Comparison of ENCODE assay signal across 8 cellular contexts in genomic region chr10:105837951-105838350, GRCh38.
A peak's percentile ranks its signal among the peaks of the same experiment; 100 is the strongest.
DNase-seq lines count a peak whose midpoint lies in the region; ATAC-seq and TF ChIP-seq lines count a peak whose summit lies in the region.

No MANE protein-coding gene starts in this region.

- intact Hi-C loops in A673 (cut with micrococcal nuclease; ENCODE audit: unreplicated experiment): no loop called here
- intact Hi-C loops in activated CD8-positive, alpha-beta T cell treated with anti-CD3 and anti-CD28 coated beads for 36 hours (cut with micrococcal nuclease): no loop called here
- intact Hi-C loops in uterus (cut with DNase I; ENCODE audit: low total_unique reads): no loop called here

- H3K4me1 Mint-ChIP-seq in activated CD8-positive, alpha-beta T cell treated with anti-CD3 and anti-CD28 coated beads for 36 hours (ENCODE audit: low read depth): peaks cover 12% of the 10 kb centered on the region

- H3K4me3 ChIP-seq in A673 (ENCODE audit: low read depth, low read length, poor library complexity, severe bottlenecking) (peak overlapping the region; percentile 32), uterus (peak overlapping the region; percentile 2 to 27)

- H3K36me3 Mint-ChIP-seq in activated CD8-positive, alpha-beta T cell treated with anti-CD3 and anti-CD28 coated beads for 36 hours (ENCODE audit: low read depth): no peaks in the 10 kb centered on the region

- H3K9me3 Mint-ChIP-seq in activated CD8-positive, alpha-beta T cell treated with anti-CD3 and anti-CD28 coated beads for 36 hours: no peaks in the 10 kb centered on the region

- TF ChIP-seq POLR2A in uterus (IDR thresholded peaks at IDR 0.05): no peak

- CTCF ChIA-PET in A673 (lab: Charles Lee): no interaction called here
- CTCF ChIA-PET in activated CD8-positive, alpha-beta T cell treated with anti-CD3 and anti-CD28 coated beads for 36 hours (lab: Charles Lee): no interaction called here

- no peak overlapping the region for H3K27ac Mint-ChIP-seq in activated CD8-positive, alpha-beta T cell treated with anti-CD3 and anti-CD28 coated beads for 36 hours

- peak overlapping the region; percentile 65 for H3K4me3 Mint-ChIP-seq in activated CD8-positive, alpha-beta T cell treated with anti-CD3 and anti-CD28 coated beads for 36 hours

- no peaks in the 10 kb centered on the region for H3K9me3 ChIP-seq in A673 (ENCODE audit: low read depth, low read length, poor library complexity, severe bottlenecking)
- no peaks in the 10 kb centered on the region for H3K9me3 ChIP-seq in uterus

- DNase-seq in A673 (ENCODE audit: low spot score) (peak; percentile 52), GM19238 (ENCODE audit: insufficient read length, low spot score) (peak; percentile 1), left kidney (ENCODE audit: low read depth, low spot score) (peak; percentile 66), uterus (no peak), NCI-H2107 (lab: John Stamatoyannopoulos, UW) (no peak), NCI-H1417 (lab: John Stamatoyannopoulos, UW) (no peak)
- no peak for DNase-seq in activated CD8-positive, alpha-beta T cell treated with anti-CD3 and anti-CD28 coated beads for 36 hours

- H3K36me3 ChIP-seq in A673 (ENCODE audit: insufficient read depth, low read length, poor library complexity, severe bottlenecking) (no peaks in the 10 kb centered on the region), uterus (no peaks in the 10 kb centered on the region)

- H3K27me3 ChIP-seq in A673 (replicated peaks; ENCODE audit: insufficient read depth, low read depth, low read length, poor library complexity) (no peaks in the 10 kb centered on the region), uterus (no peaks in the 10 kb centered on the region)

- BruUV-seq in A673 (replicated peaks; lab: Mats Ljungman, UMichigan): no TSS peak

- TF ChIP-seq CTCF in A673 (conservative IDR thresholded peaks at IDR 0.05; ENCODE audit: low read depth, low read length) (no peak), uterus (IDR thresholded peaks at IDR 0.05) (no peak)
- no peak for TF ChIP-seq CTCF in activated CD8-positive, alpha-beta T cell treated with anti-CD3 and anti-CD28 coated beads for 36 hours (IDR thresholded peaks at IDR 0.05)

- peak; percentile 97 for ATAC-seq in HG03196 (IDR thresholded peaks at IDR 0.05; ENCODE audit: unreplicated experiment)
- peak; percentile 93 for ATAC-seq in activated CD8-positive, alpha-beta T cell treated with anti-CD3 and anti-CD28 coated beads for 36 hours

- H3K4me1 ChIP-seq in A673 (ENCODE audit: insufficient read depth, low read length, poor library complexity, severe bottlenecking) (peaks cover 42% of the 10 kb centered on the region), uterus (no peaks in the 10 kb centered on the region)

- H3K27ac ChIP-seq in A673 (ENCODE audit: low read depth, low read length, poor library complexity, severe bottlenecking) (no peak overlapping the region), uterus (no peak overlapping the region)

- no peaks in the 10 kb centered on the region for H3K27me3 Mint-ChIP-seq in activated CD8-positive, alpha-beta T cell treated with anti-CD3 and anti-CD28 coated beads for 36 hours

- POLR2A ChIA-PET in A673 (lab: Charles Lee; ENCODE audit: low non-redundant PET): no interaction called here
- POLR2A ChIA-PET in activated CD8-positive, alpha-beta T cell treated with anti-CD3 and anti-CD28 coated beads for 36 hours (lab: Charles Lee): interaction anchor here (0.6 kb wide), 1 partner anchor 490 kb away, joined by 4 read pairs; no protein-coding TSS in a partner anchor

Comparison
In these comparisons a context has a peak if more than half of its experiments do, and no peak if none do; other contexts are left out.
1. DNase-seq: peak in A673 (single experiment), GM19238 (single experiment) and left kidney (single experiment); none in activated CD8-positive, alpha-beta T cell treated with anti-CD3 and anti-CD28 coated beads for 36 hours (single experiment), uterus (0 of 2), NCI-H2107 (single experiment) and NCI-H1417 (0 of 3).